In the genomic region with DNA sequence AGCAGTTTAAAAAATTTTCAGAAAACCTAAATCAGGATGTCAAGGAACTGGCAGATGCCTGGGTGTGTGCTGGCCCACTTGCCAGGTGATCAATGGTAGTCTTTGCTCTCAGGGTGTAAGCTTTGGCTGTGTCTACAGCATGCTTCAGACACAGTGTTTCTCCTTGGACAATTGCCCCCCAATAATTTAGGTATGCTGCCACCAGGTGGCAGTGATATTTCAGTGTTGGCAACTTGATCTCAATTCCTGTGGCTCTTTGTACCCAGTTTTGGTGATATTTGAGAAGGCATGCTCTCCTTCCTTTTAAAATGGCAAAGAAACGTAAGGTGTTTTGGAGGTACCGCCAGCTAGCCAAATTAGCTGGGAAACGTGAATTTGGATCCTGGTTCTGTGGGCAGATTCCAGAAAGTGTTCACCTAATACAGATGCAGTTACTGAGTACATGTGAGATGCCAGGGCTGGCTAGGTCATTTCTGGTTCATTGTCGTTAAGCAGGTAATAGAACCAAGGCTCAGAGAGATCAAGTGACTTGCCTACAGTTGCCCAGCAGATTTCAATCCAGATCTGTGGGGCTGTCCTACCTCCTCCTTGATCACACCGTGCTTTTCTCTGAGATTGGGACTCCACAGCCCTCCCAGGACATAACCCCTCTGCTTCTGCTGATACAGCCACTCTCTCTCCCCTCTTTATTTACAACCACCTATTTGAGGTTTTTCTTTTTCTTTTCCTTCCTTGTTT, we compare ENCODE assay signal across 8 cellular contexts.
DNase-seq lines count a peak whose midpoint lies in the region; ATAC-seq, FAIRE-seq and TF ChIP-seq lines count a peak whose summit lies in the region.

No MANE protein-coding gene starts in this region.

- 42 to 49% methylated on average over 5 of the region's 5 CpGs for WGBS in esophagus squamous epithelium, 2 donors

- no peaks in the 10 kb centered on the region for H3K9me3 ChIP-seq in esophagus squamous epithelium

- ATAC-seq in GM19035 (IDR thresholded peaks at IDR 0.05; ENCODE audit: unreplicated experiment) (no peak), HG03342 (IDR thresholded peaks at IDR 0.05; ENCODE audit: unreplicated experiment) (no peak)

- peak; percentile 63 for DNase-seq in AG08395 (ENCODE audit: low spot score)
- no peak for DNase-seq in GM12892 (ENCODE audit: insufficient read length)
- DNase-seq in NCI-H460 (ENCODE audit: extremely low read depth, low read depth): peak; percentile 37
- DNase-seq in activated CD8-positive, alpha-beta memory T cell treated with anti-CD3 and anti-CD28 coated beads, Interleukin-2, amount 50 U/mL, for 4 hours: peak; percentile 66
- no peak for DNase-seq in esophagus squamous epithelium (lab: John Stamatoyannopoulos, UW)
- DNase-seq in posterior cingulate gyrus: peak in 6 of 10 donors; percentile 22 to 64 (median 58)

- intact Hi-C loops in esophagus squamous epithelium (cut with DNase I) (loop anchor here (5.0 kb wide), 1 partner anchor 99 kb away; no protein-coding TSS in a partner anchor), posterior cingulate gyrus (cut with DNase I) (loop anchor here (2.0 to 10.0 kb wide), 2 partner anchors 71 to 99 kb away; no protein-coding TSS in a partner anchor)

- no peak overlapping the region for H3K4me3 ChIP-seq in esophagus squamous epithelium

- peaks cover 0 to 35% (median 5%) of the 10 kb centered on the region in 3 donors for H3K36me3 ChIP-seq in esophagus squamous epithelium

- peak; percentile 77 for FAIRE-seq in GM12892 (lab: Jason Lieb, UNC)

- H3K27ac ChIP-seq in esophagus squamous epithelium: peak overlapping the region; percentile 35 to 90 (median 82)

- TF ChIP-seq POLR2A in GM12892 (IDR thresholded peaks at IDR 0.05; ENCODE audit: low read depth, low read length) (no peak), esophagus squamous epithelium (IDR thresholded peaks at IDR 0.05) (no peak)

- H3K27me3 ChIP-seq in esophagus squamous epithelium: no peaks in the 10 kb centered on the region

- peak in 5 of 6 experiments; percentile 56 to 78 (median 76) for TF ChIP-seq CTCF in esophagus squamous epithelium (IDR thresholded peaks at IDR 0.05)

- H3K4me1 ChIP-seq in esophagus squamous epithelium: peaks cover 40 to 80% (median 52%) of the 10 kb centered on the region in 3 donors

Comparison
In these comparisons a context has a peak if more than half of its experiments do, and no peak if none do; other contexts are left out.
1. DNase-seq: peak in AG08395 (single experiment), NCI-H460 (single experiment), activated CD8-positive, alpha-beta memory T cell treated with anti-CD3 and anti-CD28 coated beads, Interleukin-2, amount 50 U/mL, for 4 hours (single experiment) and posterior cingulate gyrus (6 of 10); none in GM12892 (single experiment) and esophagus squamous epithelium (single experiment).